Comparison of ENCODE assay signal across 1 cellular context in genomic region chr16:3594316-3595109, GRCh38.
TF ChIP-seq lines count a peak whose summit lies in the region.

No MANE protein-coding gene starts in this region.

TF ChIP-seq in WTC11, 78 proteins besides CTCF, POLR2A, EP300 and RAD21 (continued from another document):
- no peak for TF ChIP-seq ARID4B (CRISPR knock-in tag; IDR thresholded peaks at IDR 0.05; ENCODE audit: borderline replicate concordance)
